8 cellular contexts compared by ENCODE assay signal in the genomic region with DNA sequence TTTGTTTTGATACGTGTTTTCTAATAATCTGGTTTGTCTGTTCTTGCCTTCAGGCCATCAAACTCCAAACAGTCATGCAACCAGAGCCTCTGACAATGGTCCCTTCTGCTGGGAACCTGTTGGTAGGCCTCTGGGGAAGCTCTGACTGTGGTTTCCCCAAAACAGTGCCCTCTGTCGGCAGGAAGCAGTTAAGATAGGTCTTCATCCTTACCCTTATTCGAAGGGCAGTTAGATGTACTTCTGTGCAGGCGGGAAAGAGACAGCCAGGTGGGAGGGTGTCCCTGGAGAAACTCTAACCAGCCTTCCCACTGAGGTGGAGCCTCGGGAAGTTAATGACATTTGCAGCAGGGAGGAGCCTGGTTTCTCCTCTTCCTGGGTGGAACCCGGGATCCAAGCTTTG.
DNase-seq lines count a peak whose midpoint lies in the region; ATAC-seq and TF ChIP-seq lines count a peak whose summit lies in the region.

No MANE protein-coding gene starts in this region.

- H3K79me2 ChIP-seq in fibroblast of lung (ENCODE audit: control insufficient read depth, insufficient read depth, low read length) = no peaks in the 10 kb centered on the region

- H3K4me3 ChIP-seq in fibroblast of lung (replicated peaks in 1 of 4; ENCODE audit: control extremely low read depth in 1 of 4, insufficient read depth in 1 of 4, low read depth in 3 of 4, low read length in 4 of 4) (no peak overlapping the region), upper lobe of left lung (no peak overlapping the region)

- TF ChIP-seq CTCF in LNCAP (IDR thresholded peaks at IDR 0.05) (peak; percentile 52; the same call in 1 of the 2 replicates), fibroblast of lung (conservative IDR thresholded peaks at IDR 0.05 in 1 of 2, IDR thresholded peaks at IDR 0.05 in 1 of 2; ENCODE audit: low read depth in 1 of 2, low read length in 2 of 2) (peak; percentile 28 to 31), upper lobe of left lung (IDR thresholded peaks at IDR 0.05) (no peak), omental fat pad (IDR thresholded peaks at IDR 0.05) (no peak)

- H3K27ac ChIP-seq in fibroblast of lung (ENCODE audit: insufficient read depth, low read length) (no peak overlapping the region), upper lobe of left lung (no peak overlapping the region)

- H3K4me2 ChIP-seq in fibroblast of lung (ENCODE audit: extremely low read depth, insufficient read depth, low read length) = no peak overlapping the region

- no peaks in the 10 kb centered on the region for H4K20me1 ChIP-seq in fibroblast of lung (ENCODE audit: control insufficient read depth, extremely low read depth, insufficient read depth, low read length)

- peak; percentile 82 for ATAC-seq in GM21360 (IDR thresholded peaks at IDR 0.05; ENCODE audit: unreplicated experiment)
- ATAC-seq in upper lobe of left lung (ENCODE audit: low FRiP score in 2 of 2) = no peak
- no peak for ATAC-seq in omental fat pad (ENCODE audit: low FRiP score)

- H3K9me3 ChIP-seq in fibroblast of lung (ENCODE audit: control insufficient read depth, insufficient read depth, low read depth, low read length) (no peaks in the 10 kb centered on the region), upper lobe of left lung (peaks cover 8 to 15% (median 12%) of the 10 kb centered on the region in 4 donors)

- TF ChIP-seq POLR2A in upper lobe of left lung (IDR thresholded peaks at IDR 0.05) = no peak

- no peak for TF ChIP-seq EP300 in upper lobe of left lung (IDR thresholded peaks at IDR 0.05)

- H3K36me3 ChIP-seq in fibroblast of lung (ENCODE audit: control insufficient read depth, insufficient read depth, low read length) = no peaks in the 10 kb centered on the region
- H3K36me3 ChIP-seq in upper lobe of left lung = no peaks in the 10 kb centered on the region

- H3K4me1 ChIP-seq in fibroblast of lung (ENCODE audit: control insufficient read depth, extremely low read depth, insufficient read depth, low read length) = no peaks in the 10 kb centered on the region
- H3K4me1 ChIP-seq in upper lobe of left lung = no peaks in the 10 kb centered on the region

- DNase-seq in ELR (ENCODE audit: low read depth) = peak; percentile 55
- peak in 1 of 2 donors; percentile 7 for DNase-seq in fibroblast of lung (ENCODE audit: low read depth in 2 of 2)
- DNase-seq in NCI-H524 treated with DMSO at 0.1 percent for 48 hours (lab: John Stamatoyannopoulos, UW) = no peak
- DNase-seq in upper lobe of left lung = no peak
- no peak for DNase-seq in cerebellar nuclear complex (lab: John Stamatoyannopoulos, UW)
- no peak for DNase-seq in omental fat pad (ENCODE audit: low spot score)

- no peak overlapping the region for H3K9ac ChIP-seq in fibroblast of lung (ENCODE audit: insufficient read depth, low read length)

- H3K27me3 ChIP-seq in fibroblast of lung (ENCODE audit: control insufficient read depth, insufficient read depth, low read length) = no peaks in the 10 kb centered on the region
- H3K27me3 ChIP-seq in upper lobe of left lung = no peaks in the 10 kb centered on the region

- H2AFZ ChIP-seq in fibroblast of lung (ENCODE audit: low read length) = no peak overlapping the region

- WGBS in upper lobe of left lung, 2 donors = 60 to 62% methylated on average over 6 of the region's 6 CpGs

Comparison
In these comparisons a context has a peak if more than half of its experiments do, and no peak if none do; other contexts are left out.
1. CTCF ChIP-seq: peak in LNCAP (single experiment) and fibroblast of lung (2 of 2); none in upper lobe of left lung (0 of 6) and omental fat pad (0 of 3).